ENCODE assay signal across 10 cellular contexts in genomic region chr2:149068996-149069888, GRCh38. TPM values are rescaled to one million over a fixed set of nuclear protein-coding genes. Genes with fewer than 3 reads are reported as not detected.
DNase-seq lines count a peak whose midpoint lies in the region; ATAC-seq and TF ChIP-seq lines count a peak whose summit lies in the region.
"Had no signal": no experiment of that assay in that cellular context is flagged by ENCODE, and none has a peak within 500 bp of the region (broad histone marks: within the 10 kb centered on the region; RNA-seq: fewer than 3 reads in every experiment).

No MANE protein-coding gene starts in this region.

- H3K4me1 ChIP-seq in stomach (peaks cover 6 to 60% (median 29%) of the 10 kb centered on the region in 4 donors), OCI-LY7 (ENCODE audit: insufficient read depth, low read length, poor library complexity, severe bottlenecking) (no peaks in the 10 kb centered on the region)

- WGBS in stomach, 5 donors = 33 to 46% (median 46%) methylated on average over 5 of the region's 5 CpGs

- DNase-seq in activated naive CD4-positive, alpha-beta T cell treated with anti-CD3 and anti-CD28 coated beads, Interleukin-2, amount 10 ng/mL, durations not matched to agents 7 days and 5 days = peak; percentile 35
- no peak for DNase-seq in activated naive CD4-positive, alpha-beta T cell treated with anti-CD3 and anti-CD28 coated beads, Interleukin-2, amount 50 U/mL, for 16 hours
- DNase-seq in T-helper 2 cell = peak in 4 of 5 experiments; percentile 6 to 97 (median 26)
- DNase-seq in epithelial cell of esophagus (ENCODE audit: low read depth) = peak; percentile 51
- no peak for DNase-seq in stomach
- no peak for DNase-seq in OCI-LY7 (ENCODE audit: low spot score)
- DNase-seq in immature natural killer cell = no peak
- DNase-seq: right cardiac atrium had no signal

- CTCF ChIA-PET in activated naive CD4-positive, alpha-beta T cell treated with anti-CD3 and anti-CD28 coated beads, Interleukin-2, amount 10 ng/mL, durations not matched to agents 7 days and 5 days (lab: Charles Lee) = no interaction called here
- CTCF ChIA-PET in OCI-LY7 (lab: Charles Lee; ENCODE audit: unreplicated experiment) = no interaction called here

- H3K9me3 Mint-ChIP-seq in activated naive CD4-positive, alpha-beta T cell treated with anti-CD3 and anti-CD28 coated beads, Interleukin-2, amount 10 ng/mL, durations not matched to agents 7 days and 5 days = no peaks in the 10 kb centered on the region
- peaks cover 0 to 4% (median 0%) of the 10 kb centered on the region in 6 donors for H3K9me3 Mint-ChIP-seq in immature natural killer cell
- H3K9me3 Mint-ChIP-seq: CD8-positive, alpha-beta memory T cell had no signal

- no peaks in the 10 kb centered on the region for H3K9me2 ChIP-seq in OCI-LY7 (ENCODE audit: insufficient read depth, low read length)

- no peak for ATAC-seq in GM21367 (IDR thresholded peaks at IDR 0.05; ENCODE audit: unreplicated experiment)

- no peak for TF ChIP-seq EP300 in stomach (IDR thresholded peaks at IDR 0.05)

- H3K4me1 Mint-ChIP-seq in activated naive CD4-positive, alpha-beta T cell treated with anti-CD3 and anti-CD28 coated beads, Interleukin-2, amount 10 ng/mL, durations not matched to agents 7 days and 5 days = peaks cover 17% of the 10 kb centered on the region
- peaks cover 0 to 11% of the 10 kb centered on the region in 2 donors for H3K4me1 Mint-ChIP-seq in immature natural killer cell

- no peak overlapping the region for H3K27ac Mint-ChIP-seq in activated naive CD4-positive, alpha-beta T cell treated with anti-CD3 and anti-CD28 coated beads, Interleukin-2, amount 10 ng/mL, durations not matched to agents 7 days and 5 days
- H3K27ac Mint-ChIP-seq in immature natural killer cell = no peak overlapping the region

- H3K36me3 Mint-ChIP-seq in activated naive CD4-positive, alpha-beta T cell treated with anti-CD3 and anti-CD28 coated beads, Interleukin-2, amount 10 ng/mL, durations not matched to agents 7 days and 5 days = no peaks in the 10 kb centered on the region
- H3K36me3 Mint-ChIP-seq in immature natural killer cell = no peaks in the 10 kb centered on the region
- H3K36me3 Mint-ChIP-seq: CD8-positive, alpha-beta memory T cell had no signal

- H3K27ac ChIP-seq in stomach (peak overlapping the region in 4 of 5 donors; percentile 25 to 50 (median 39)), OCI-LY7 (ENCODE audit: low read depth, low read length, poor library complexity, severe bottlenecking) (no peak overlapping the region)

- H3K4me3 ChIP-seq in epithelial cell of esophagus (ENCODE audit: low read length) = no peak overlapping the region
- H3K4me3 ChIP-seq in stomach = no peak overlapping the region
- H3K4me3 ChIP-seq in OCI-LY7 (ENCODE audit: low read depth, low read length, poor library complexity, severe bottlenecking) = no peak overlapping the region

- TF ChIP-seq POLR2A in stomach (IDR thresholded peaks at IDR 0.05) = no peak

- no peaks in the 10 kb centered on the region for H3K36me3 ChIP-seq in stomach
- H3K36me3 ChIP-seq in OCI-LY7 (ENCODE audit: insufficient read depth, low read length) = no peaks in the 10 kb centered on the region

- H3K27me3 ChIP-seq in stomach = no peaks in the 10 kb centered on the region

- intact Hi-C loops in stomach (cut with DNase I; ENCODE audit: low total_unique reads) = no loop called here
- intact Hi-C loops in OCI-LY7 (cut with micrococcal nuclease; ENCODE audit: unreplicated experiment) = no loop called here

- no TSS peak for BruUV-seq in OCI-LY7 (replicated peaks; lab: Mats Ljungman, UMichigan)

- H3K27me3 Mint-ChIP-seq in activated naive CD4-positive, alpha-beta T cell treated with anti-CD3 and anti-CD28 coated beads, Interleukin-2, amount 10 ng/mL, durations not matched to agents 7 days and 5 days = peaks cover 16% of the 10 kb centered on the region
- H3K27me3 Mint-ChIP-seq in immature natural killer cell (ENCODE audit: low read depth in 3 of 3) = peaks cover 0 to 12% (median 3%) of the 10 kb centered on the region in 3 donors

- H3K79me2 ChIP-seq in OCI-LY7 (ENCODE audit: insufficient read depth, low read depth, low read length) = no peaks in the 10 kb centered on the region

- TF ChIP-seq CTCF in epithelial cell of esophagus (IDR thresholded peaks at IDR 0.05; ENCODE audit: insufficient read depth, low read depth, low read length, missing control alignments) (no peak), stomach (IDR thresholded peaks at IDR 0.05) (no peak), OCI-LY7 (conservative IDR thresholded peaks at IDR 0.05; ENCODE audit: low read length) (no peak)

- H2AFZ ChIP-seq in OCI-LY7 (ENCODE audit: low read length) = no peak overlapping the region

- H3K9me3 ChIP-seq in stomach = no peaks in the 10 kb centered on the region
- no peaks in the 10 kb centered on the region for H3K9me3 ChIP-seq in OCI-LY7 (ENCODE audit: low read length)

- no peak overlapping the region for H3K4me3 Mint-ChIP-seq in activated naive CD4-positive, alpha-beta T cell treated with anti-CD3 and anti-CD28 coated beads, Interleukin-2, amount 10 ng/mL, durations not matched to agents 7 days and 5 days
- no peak overlapping the region for H3K4me3 Mint-ChIP-seq in immature natural killer cell

- no peak overlapping the region for H3K4me2 ChIP-seq in OCI-LY7 (ENCODE audit: low read length)

- POLR2A ChIA-PET in OCI-LY7 (lab: Charles Lee) = interaction anchor here (0.5 kb wide), 1 partner anchor 29 kb away, joined by 7 read pairs; no protein-coding TSS in a partner anchor

- no peaks in the 10 kb centered on the region for H4K20me1 ChIP-seq in OCI-LY7 (ENCODE audit: insufficient read depth, low read length)

RNA-seq across cellular contexts. Expression of gene LYPD6B, which starts 30.7 kb away (rescaled TPM):
- total RNA-seq in stomach (10 to 100 TPM in 4 of 5 donors, not detected in 1; 14.7 to 88.7 (median 36.4) TPM), OCI-LY7 (2022) (not detected in 2 replicates)
- polyA plus RNA-seq in stomach (10 to 100 TPM; 10.9 to 74.1 (median 20.5) TPM), immature natural killer cell (not detected)
- total RNA-seq in OCI-LY7 (2014; rRNA removed; shearing (Covaris generic)) = not detected in 2 replicates
- total RNA-seq: CD8-positive, alpha-beta memory T cell; right cardiac atrium had no signal
- polyA plus RNA-seq: CD8-positive, alpha-beta memory T cell; right cardiac atrium had no signal

Comparison
In these comparisons a context has a peak if more than half of its experiments do, and no peak if none do; other contexts are left out.
1. DNase-seq: peak in activated naive CD4-positive, alpha-beta T cell treated with anti-CD3 and anti-CD28 coated beads, Interleukin-2, amount 10 ng/mL, durations not matched to agents 7 days and 5 days (single experiment), T-helper 2 cell (4 of 5) and epithelial cell of esophagus (single experiment); none in activated naive CD4-positive, alpha-beta T cell treated with anti-CD3 and anti-CD28 coated beads, Interleukin-2, amount 50 U/mL, for 16 hours (single experiment), stomach (single experiment), OCI-LY7 (single experiment) and immature natural killer cell (0 of 3).